Comparison of ENCODE assay signal across 1 cellular context in the genomic region with DNA sequence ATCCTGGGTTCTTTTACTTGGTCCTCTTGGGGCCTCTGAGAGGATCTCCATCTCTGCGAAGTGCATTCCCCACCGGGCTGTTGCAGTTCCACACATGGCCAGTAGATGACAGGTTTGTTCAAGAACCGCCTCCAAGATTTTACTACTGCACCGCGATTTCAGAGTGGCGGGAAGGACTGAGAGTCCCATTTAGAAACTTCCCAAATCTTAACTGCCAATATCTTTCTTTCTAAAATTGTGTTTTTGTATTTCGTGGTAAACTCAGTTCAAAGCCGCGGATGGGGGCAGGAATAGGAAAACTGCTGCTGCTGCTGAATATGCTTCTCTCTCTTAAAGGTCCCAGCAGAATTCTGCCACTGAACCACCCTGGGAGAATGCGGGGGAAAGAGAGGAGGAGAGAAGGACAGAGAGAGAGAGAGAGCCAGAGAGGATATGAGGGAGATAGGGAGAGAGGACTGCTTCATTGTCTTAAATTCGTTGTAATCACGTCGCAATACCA.
TF ChIP-seq lines count a peak whose summit lies in the region.

No MANE protein-coding gene starts in this region.

TF ChIP-seq in GM12878, 131 proteins besides CTCF, POLR2A, EP300 and RAD21 (continued from another document):
- TF ChIP-seq, protein P1, sequence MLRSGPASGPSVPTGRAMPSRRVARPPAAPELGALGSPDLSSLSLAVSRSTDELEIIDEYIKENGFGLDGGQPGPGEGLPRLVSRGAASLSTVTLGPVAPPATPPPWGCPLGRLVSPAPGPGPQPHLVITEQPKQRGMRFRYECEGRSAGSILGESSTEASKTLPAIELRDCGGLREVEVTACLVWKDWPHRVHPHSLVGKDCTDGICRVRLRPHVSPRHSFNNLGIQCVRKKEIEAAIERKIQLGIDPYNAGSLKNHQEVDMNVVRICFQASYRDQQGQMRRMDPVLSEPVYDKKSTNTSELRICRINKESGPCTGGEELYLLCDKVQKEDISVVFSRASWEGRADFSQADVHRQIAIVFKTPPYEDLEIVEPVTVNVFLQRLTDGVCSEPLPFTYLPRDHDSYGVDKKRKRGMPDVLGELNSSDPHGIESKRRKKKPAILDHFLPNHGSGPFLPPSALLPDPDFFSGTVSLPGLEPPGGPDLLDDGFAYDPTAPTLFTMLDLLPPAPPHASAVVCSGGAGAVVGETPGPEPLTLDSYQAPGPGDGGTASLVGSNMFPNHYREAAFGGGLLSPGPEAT (IDR thresholded peaks at IDR 0.05; ENCODE audit: low read depth), result no peak
- TF ChIP-seq CHD4 (IDR thresholded peaks at IDR 0.05) (no peak), BRCA1 (IDR thresholded peaks at IDR 0.05; ENCODE audit: low read depth, low read length) (no peak), ZNF24 (IDR thresholded peaks at IDR 0.05) (0 out of 2 replicates have a peak, but pooled peaks have one; percentile 32), ZNF207 (IDR thresholded peaks at IDR 0.05; ENCODE audit: borderline replicate concordance) (no peak), SMC3 (IDR thresholded peaks at IDR 0.05; ENCODE audit: borderline replicate concordance, low read length) (peak; percentile 91), YY1 (IDR thresholded peaks at IDR 0.05; ENCODE audit: low read depth, low read length) (peak; percentile 67), BMI1 (IDR thresholded peaks at IDR 0.05; ENCODE audit: borderline replicate concordance) (peak; percentile 95)
- TF ChIP-seq, protein P2, sequence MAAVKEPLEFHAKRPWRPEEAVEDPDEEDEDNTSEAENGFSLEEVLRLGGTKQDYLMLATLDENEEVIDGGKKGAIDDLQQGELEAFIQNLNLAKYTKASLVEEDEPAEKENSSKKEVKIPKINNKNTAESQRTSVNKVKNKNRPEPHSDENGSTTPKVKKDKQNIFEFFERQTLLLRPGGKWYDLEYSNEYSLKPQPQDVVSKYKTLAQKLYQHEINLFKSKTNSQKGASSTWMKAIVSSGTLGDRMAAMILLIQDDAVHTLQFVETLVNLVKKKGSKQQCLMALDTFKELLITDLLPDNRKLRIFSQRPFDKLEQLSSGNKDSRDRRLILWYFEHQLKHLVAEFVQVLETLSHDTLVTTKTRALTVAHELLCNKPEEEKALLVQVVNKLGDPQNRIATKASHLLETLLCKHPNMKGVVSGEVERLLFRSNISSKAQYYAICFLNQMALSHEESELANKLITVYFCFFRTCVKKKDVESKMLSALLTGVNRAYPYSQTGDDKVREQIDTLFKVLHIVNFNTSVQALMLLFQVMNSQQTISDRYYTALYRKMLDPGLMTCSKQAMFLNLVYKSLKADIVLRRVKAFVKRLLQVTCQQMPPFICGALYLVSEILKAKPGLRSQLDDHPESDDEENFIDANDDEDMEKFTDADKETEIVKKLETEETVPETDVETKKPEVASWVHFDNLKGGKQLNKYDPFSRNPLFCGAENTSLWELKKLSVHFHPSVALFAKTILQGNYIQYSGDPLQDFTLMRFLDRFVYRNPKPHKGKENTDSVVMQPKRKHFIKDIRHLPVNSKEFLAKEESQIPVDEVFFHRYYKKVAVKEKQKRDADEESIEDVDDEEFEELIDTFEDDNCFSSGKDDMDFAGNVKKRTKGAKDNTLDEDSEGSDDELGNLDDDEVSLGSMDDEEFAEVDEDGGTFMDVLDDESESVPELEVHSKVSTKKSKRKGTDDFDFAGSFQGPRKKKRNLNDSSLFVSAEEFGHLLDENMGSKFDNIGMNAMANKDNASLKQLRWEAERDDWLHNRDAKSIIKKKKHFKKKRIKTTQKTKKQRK (IDR thresholded peaks at IDR 0.05; ENCODE audit: low read depth, low read length), result no peak
- TF ChIP-seq, protein P3, sequence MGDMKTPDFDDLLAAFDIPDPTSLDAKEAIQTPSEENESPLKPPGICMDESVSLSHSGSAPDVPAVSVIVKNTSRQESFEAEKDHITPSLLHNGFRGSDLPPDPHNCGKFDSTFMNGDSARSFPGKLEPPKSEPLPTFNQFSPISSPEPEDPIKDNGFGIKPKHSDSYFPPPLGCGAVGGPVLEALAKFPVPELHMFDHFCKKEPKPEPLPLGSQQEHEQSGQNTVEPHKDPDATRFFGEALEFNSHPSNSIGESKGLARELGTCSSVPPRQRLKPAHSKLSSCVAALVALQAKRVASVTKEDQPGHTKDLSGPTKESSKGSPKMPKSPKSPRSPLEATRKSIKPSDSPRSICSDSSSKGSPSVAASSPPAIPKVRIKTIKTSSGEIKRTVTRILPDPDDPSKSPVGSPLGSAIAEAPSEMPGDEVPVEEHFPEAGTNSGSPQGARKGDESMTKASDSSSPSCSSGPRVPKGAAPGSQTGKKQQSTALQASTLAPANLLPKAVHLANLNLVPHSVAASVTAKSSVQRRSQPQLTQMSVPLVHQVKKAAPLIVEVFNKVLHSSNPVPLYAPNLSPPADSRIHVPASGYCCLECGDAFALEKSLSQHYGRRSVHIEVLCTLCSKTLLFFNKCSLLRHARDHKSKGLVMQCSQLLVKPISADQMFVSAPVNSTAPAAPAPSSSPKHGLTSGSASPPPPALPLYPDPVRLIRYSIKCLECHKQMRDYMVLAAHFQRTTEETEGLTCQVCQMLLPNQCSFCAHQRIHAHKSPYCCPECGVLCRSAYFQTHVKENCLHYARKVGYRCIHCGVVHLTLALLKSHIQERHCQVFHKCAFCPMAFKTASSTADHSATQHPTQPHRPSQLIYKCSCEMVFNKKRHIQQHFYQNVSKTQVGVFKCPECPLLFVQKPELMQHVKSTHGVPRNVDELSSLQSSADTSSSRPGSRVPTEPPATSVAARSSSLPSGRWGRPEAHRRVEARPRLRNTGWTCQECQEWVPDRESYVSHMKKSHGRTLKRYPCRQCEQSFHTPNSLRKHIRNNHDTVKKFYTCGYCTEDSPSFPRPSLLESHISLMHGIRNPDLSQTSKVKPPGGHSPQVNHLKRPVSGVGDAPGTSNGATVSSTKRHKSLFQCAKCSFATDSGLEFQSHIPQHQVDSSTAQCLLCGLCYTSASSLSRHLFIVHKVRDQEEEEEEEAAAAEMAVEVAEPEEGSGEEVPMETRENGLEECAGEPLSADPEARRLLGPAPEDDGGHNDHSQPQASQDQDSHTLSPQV (IDR thresholded peaks at IDR 0.05), result peak; percentile 60; the same call in 1 of the 2 replicates
- TF ChIP-seq, protein P4, sequence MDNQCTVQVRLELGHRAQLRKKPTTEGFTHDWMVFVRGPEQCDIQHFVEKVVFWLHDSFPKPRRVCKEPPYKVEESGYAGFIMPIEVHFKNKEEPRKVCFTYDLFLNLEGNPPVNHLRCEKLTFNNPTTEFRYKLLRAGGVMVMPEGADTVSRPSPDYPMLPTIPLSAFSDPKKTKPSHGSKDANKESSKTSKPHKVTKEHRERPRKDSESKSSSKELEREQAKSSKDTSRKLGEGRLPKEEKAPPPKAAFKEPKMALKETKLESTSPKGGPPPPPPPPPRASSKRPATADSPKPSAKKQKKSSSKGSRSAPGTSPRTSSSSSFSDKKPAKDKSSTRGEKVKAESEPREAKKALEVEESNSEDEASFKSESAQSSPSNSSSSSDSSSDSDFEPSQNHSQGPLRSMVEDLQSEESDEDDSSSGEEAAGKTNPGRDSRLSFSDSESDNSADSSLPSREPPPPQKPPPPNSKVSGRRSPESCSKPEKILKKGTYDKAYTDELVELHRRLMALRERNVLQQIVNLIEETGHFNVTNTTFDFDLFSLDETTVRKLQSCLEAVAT (IDR thresholded peaks at IDR 0.05), result 0 out of 2 replicates have a peak, but pooled peaks have one; percentile 29
- TF ChIP-seq, protein P5, sequence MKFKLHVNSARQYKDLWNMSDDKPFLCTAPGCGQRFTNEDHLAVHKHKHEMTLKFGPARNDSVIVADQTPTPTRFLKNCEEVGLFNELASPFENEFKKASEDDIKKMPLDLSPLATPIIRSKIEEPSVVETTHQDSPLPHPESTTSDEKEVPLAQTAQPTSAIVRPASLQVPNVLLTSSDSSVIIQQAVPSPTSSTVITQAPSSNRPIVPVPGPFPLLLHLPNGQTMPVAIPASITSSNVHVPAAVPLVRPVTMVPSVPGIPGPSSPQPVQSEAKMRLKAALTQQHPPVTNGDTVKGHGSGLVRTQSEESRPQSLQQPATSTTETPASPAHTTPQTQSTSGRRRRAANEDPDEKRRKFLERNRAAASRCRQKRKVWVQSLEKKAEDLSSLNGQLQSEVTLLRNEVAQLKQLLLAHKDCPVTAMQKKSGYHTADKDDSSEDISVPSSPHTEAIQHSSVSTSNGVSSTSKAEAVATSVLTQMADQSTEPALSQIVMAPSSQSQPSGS (IDR thresholded peaks at IDR 0.05; ENCODE audit: low read length), result no peak
- TF ChIP-seq, protein P6, sequence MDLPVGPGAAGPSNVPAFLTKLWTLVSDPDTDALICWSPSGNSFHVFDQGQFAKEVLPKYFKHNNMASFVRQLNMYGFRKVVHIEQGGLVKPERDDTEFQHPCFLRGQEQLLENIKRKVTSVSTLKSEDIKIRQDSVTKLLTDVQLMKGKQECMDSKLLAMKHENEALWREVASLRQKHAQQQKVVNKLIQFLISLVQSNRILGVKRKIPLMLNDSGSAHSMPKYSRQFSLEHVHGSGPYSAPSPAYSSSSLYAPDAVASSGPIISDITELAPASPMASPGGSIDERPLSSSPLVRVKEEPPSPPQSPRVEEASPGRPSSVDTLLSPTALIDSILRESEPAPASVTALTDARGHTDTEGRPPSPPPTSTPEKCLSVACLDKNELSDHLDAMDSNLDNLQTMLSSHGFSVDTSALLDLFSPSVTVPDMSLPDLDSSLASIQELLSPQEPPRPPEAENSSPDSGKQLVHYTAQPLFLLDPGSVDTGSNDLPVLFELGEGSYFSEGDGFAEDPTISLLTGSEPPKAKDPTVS (IDR thresholded peaks at IDR 0.05; ENCODE audit: low read depth, low read length), result no peak
